In genomic region chr17:81909231-81909630, GRCh38 we compare ENCODE assay signal across 1 cellular context.
TF ChIP-seq lines count a peak whose summit lies in the region.

No MANE protein-coding gene starts in this region.

TF ChIP-seq in K562, 482 proteins besides CTCF, POLR2A, EP300 and RAD21 (continued from another document):
- TF ChIP-seq ZKSCAN1 (IDR thresholded peaks at IDR 0.05; ENCODE audit: low read depth, low read length) (no peak), KHSRP (IDR thresholded peaks at IDR 0.05) (no peak), ZNF586 (CRISPR knock-in tag; conservative IDR thresholded peaks at IDR 0.05) (no peak), FOSL1 (tag; conservative IDR thresholded peaks at IDR 0.05) (no peak), MCM5 (IDR thresholded peaks at IDR 0.05; ENCODE audit: low read depth) (no peak), ATF3 (IDR thresholded peaks at IDR 0.05) (no peak), ATF3 (CRISPR knock-in tag; conservative IDR thresholded peaks at IDR 0.05) (no peak), ZBTB7A (IDR thresholded peaks at IDR 0.05; ENCODE audit: borderline replicate concordance, control insufficient read depth, low read depth, low read length) (no peak), MYNN (IDR thresholded peaks at IDR 0.05) (no peak), MYNN (CRISPR knock-in tag; IDR thresholded peaks at IDR 0.05) (no peak)
- TF ChIP-seq, protein P1, sequence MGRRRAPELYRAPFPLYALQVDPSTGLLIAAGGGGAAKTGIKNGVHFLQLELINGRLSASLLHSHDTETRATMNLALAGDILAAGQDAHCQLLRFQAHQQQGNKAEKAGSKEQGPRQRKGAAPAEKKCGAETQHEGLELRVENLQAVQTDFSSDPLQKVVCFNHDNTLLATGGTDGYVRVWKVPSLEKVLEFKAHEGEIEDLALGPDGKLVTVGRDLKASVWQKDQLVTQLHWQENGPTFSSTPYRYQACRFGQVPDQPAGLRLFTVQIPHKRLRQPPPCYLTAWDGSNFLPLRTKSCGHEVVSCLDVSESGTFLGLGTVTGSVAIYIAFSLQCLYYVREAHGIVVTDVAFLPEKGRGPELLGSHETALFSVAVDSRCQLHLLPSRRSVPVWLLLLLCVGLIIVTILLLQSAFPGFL (CRISPR knock-in tag; IDR thresholded peaks at IDR 0.05): no peak
